Comparison of ENCODE assay signal across 24 cellular contexts in genomic region chr10:43252166-43252784, GRCh38. TPM values are rescaled to one million over a fixed set of nuclear protein-coding genes. Genes with fewer than 3 reads are reported as not detected.
DNase-seq lines count a peak whose midpoint lies in the region; ATAC-seq and TF ChIP-seq lines count a peak whose summit lies in the region.
"Had no signal": no experiment of that assay in that cellular context is flagged by ENCODE, and none has a peak within 500 bp of the region (broad histone marks: within the 10 kb centered on the region; RNA-seq: fewer than 3 reads in every experiment).

No MANE protein-coding gene starts in this region.

- no peaks in the 10 kb centered on the region for H3K27me3 ChIP-seq in spleen (replicated peaks in 1 of 7)
- H3K27me3 ChIP-seq: cardiac muscle cell, esophagus squamous epithelium, uterus had no signal

- no peaks in the 10 kb centered on the region for H3K36me3 Mint-ChIP-seq in activated CD8-positive, alpha-beta memory T cell treated with anti-CD3 and anti-CD28 coated beads, Interleukin-2, amount 10 ng/mL, durations not matched to agents 7 days and 5 days
- no peaks in the 10 kb centered on the region for H3K36me3 Mint-ChIP-seq in CD14-positive monocyte
- H3K36me3 Mint-ChIP-seq in effector memory CD8-positive, alpha-beta T cell (ENCODE audit: insufficient read depth) = peaks cover 4% of the 10 kb centered on the region
- H3K36me3 Mint-ChIP-seq: T-cell had no signal

- H3K36me3 ChIP-seq in spleen = no peaks in the 10 kb centered on the region
- H3K36me3 ChIP-seq: cardiac muscle cell, esophagus squamous epithelium, uterus had no signal

- H3K9me3 Mint-ChIP-seq in activated CD8-positive, alpha-beta memory T cell treated with anti-CD3 and anti-CD28 coated beads, Interleukin-2, amount 10 ng/mL, durations not matched to agents 7 days and 5 days (ENCODE audit: low read depth) = no peaks in the 10 kb centered on the region
- H3K9me3 Mint-ChIP-seq in CD14-positive monocyte = peaks cover 0 to 15% (median 6%) of the 10 kb centered on the region in 7 donors
- H3K9me3 Mint-ChIP-seq in effector memory CD8-positive, alpha-beta T cell = no peaks in the 10 kb centered on the region
- H3K9me3 Mint-ChIP-seq: T-cell had no signal

- no peak overlapping the region for H3K4me3 Mint-ChIP-seq in activated CD8-positive, alpha-beta memory T cell treated with anti-CD3 and anti-CD28 coated beads, Interleukin-2, amount 10 ng/mL, durations not matched to agents 7 days and 5 days
- H3K4me3 Mint-ChIP-seq in CD14-positive monocyte = no peak overlapping the region
- peak overlapping the region in 1 of 2 donors; percentile 46 for H3K4me3 Mint-ChIP-seq in effector memory CD8-positive, alpha-beta T cell
- H3K4me3 Mint-ChIP-seq: T-cell had no signal

- H3K27me3 Mint-ChIP-seq in activated CD8-positive, alpha-beta memory T cell treated with anti-CD3 and anti-CD28 coated beads, Interleukin-2, amount 10 ng/mL, durations not matched to agents 7 days and 5 days = peaks cover 3% of the 10 kb centered on the region
- peaks cover 0 to 7% (median 0%) of the 10 kb centered on the region in 3 donors for H3K27me3 Mint-ChIP-seq in CD14-positive monocyte (ENCODE audit: low read depth in 3 of 3)
- H3K27me3 Mint-ChIP-seq in effector memory CD8-positive, alpha-beta T cell = no peaks in the 10 kb centered on the region
- H3K27me3 Mint-ChIP-seq: T-cell had no signal

- DNase-seq in activated CD8-positive, alpha-beta memory T cell treated with anti-CD3 and anti-CD28 coated beads for 24 hours = peak; percentile 55
- no peak for DNase-seq in activated CD8-positive, alpha-beta memory T cell treated with anti-CD3 and anti-CD28 coated beads, Interleukin-2, amount 10 ng/mL, durations not matched to agents 7 days and 5 days
- peak; percentile 41 for DNase-seq in CD14-positive monocyte (ENCODE audit: low spot score)
- no peak for DNase-seq in effector memory CD8-positive, alpha-beta T cell
- DNase-seq in spleen = peak; percentile 67
- DNase-seq in NCI-H2029 treated with DMSO at 0.1 percent for 48 hours (lab: John Stamatoyannopoulos, UW) = no peak
- no peak for DNase-seq in cerebellum (ENCODE audit: low spot score)
- DNase-seq in NCI-H1930 (lab: John Stamatoyannopoulos, UW) = no peak
- DNase-seq: activated naive CD4-positive, alpha-beta T cell treated with Interleukin-2 at 50 U/mL for 16 hours; amygdala; DMS153; esophagus squamous epithelium; GDM1; midbrain; NCI-H2171; NCI-H748 treated with DMSO at 0.1 percent for 48 hours; SHP77 treated with DMSO at 0.1 percent for 48 hours; stimulated activated naive CD4-positive, alpha-beta T cell treated with Interleukin-2 at 50 U/mL for 16 hours had no signal

- H3K27ac ChIP-seq in spleen = peak overlapping the region in 1 of 8 donors; percentile 58
- H3K27ac ChIP-seq: cardiac muscle cell, esophagus squamous epithelium, HL-60, uterus had no signal

- TF ChIP-seq CTCF in CD14-positive monocyte (IDR thresholded peaks at IDR 0.05) (no peak), spleen (IDR thresholded peaks at IDR 0.05 in 8 of 11, conservative IDR thresholded peaks at IDR 0.05 in 3 of 11) (no peak)

- CTCF ChIA-PET in activated CD8-positive, alpha-beta memory T cell treated with anti-CD3 and anti-CD28 coated beads, Interleukin-2, amount 10 ng/mL, durations not matched to agents 7 days and 5 days (lab: Charles Lee) = interaction anchor here (4.3 kb wide), 1 partner anchor 47 kb away, joined by 33 read pairs; no protein-coding TSS in a partner anchor

- 66 to 78% (median 70%) methylated on average over 5 to 9 of the region's 9 CpGs for WGBS in spleen, 5 donors

- intact Hi-C loops in CD14-positive monocyte (cut with micrococcal nuclease) = no loop called here
- intact Hi-C loops in spleen (cut with DNase I; ENCODE audit: low total_unique reads) = no loop called here

- peaks cover 0 to under 1% (median 0%) of the 10 kb centered on the region in 8 donors for H3K9me3 ChIP-seq in spleen
- H3K9me3 ChIP-seq: esophagus squamous epithelium, uterus had no signal

- no peak overlapping the region for H3K4me3 ChIP-seq in spleen
- H3K4me3 ChIP-seq: cardiac muscle cell, esophagus squamous epithelium, uterus had no signal

- no peak for ATAC-seq in activated CD8-positive, alpha-beta memory T cell treated with anti-CD3 and anti-CD28 coated beads, Interleukin-2, amount 10 ng/mL, durations not matched to agents 7 days and 5 days
- no peak for ATAC-seq in effector memory CD8-positive, alpha-beta T cell (replicated peaks)
- ATAC-seq: left lobe of liver, T-cell had no signal

- H3K27ac Mint-ChIP-seq in activated CD8-positive, alpha-beta memory T cell treated with anti-CD3 and anti-CD28 coated beads, Interleukin-2, amount 10 ng/mL, durations not matched to agents 7 days and 5 days = no peak overlapping the region
- H3K27ac Mint-ChIP-seq in CD14-positive monocyte = peak overlapping the region in 1 of 7 donors; percentile 59
- peak overlapping the region; percentile 83 to 88 for H3K27ac Mint-ChIP-seq in effector memory CD8-positive, alpha-beta T cell
- H3K27ac Mint-ChIP-seq: T-cell had no signal

- no peak for TF ChIP-seq POLR2A in spleen (IDR thresholded peaks at IDR 0.05)

- peaks cover 7 to 58% (median 34%) of the 10 kb centered on the region in 6 donors for H3K4me1 ChIP-seq in spleen
- H3K4me1 ChIP-seq: uterus had no signal

- H3K4me1 Mint-ChIP-seq in activated CD8-positive, alpha-beta memory T cell treated with anti-CD3 and anti-CD28 coated beads, Interleukin-2, amount 10 ng/mL, durations not matched to agents 7 days and 5 days = peaks cover 9% of the 10 kb centered on the region
- H3K4me1 Mint-ChIP-seq in CD14-positive monocyte = peaks cover 11% of the 10 kb centered on the region
- H3K4me1 Mint-ChIP-seq in effector memory CD8-positive, alpha-beta T cell (ENCODE audit: low read depth in 2 of 2) = peaks cover 50 to 52% of the 10 kb centered on the region in 2 donors

RNA-seq across cellular contexts. Expression of gene RASGEF1A, which starts 14.6 kb away (rescaled TPM):
- total RNA-seq in activated CD8-positive, alpha-beta memory T cell treated with anti-CD3 and anti-CD28 coated beads, Interleukin-2, amount 10 ng/mL, durations not matched to agents 7 days and 5 days = 1 to 10 TPM; 3.2 to 4.2 TPM
- polyA plus RNA-seq in CD14-positive monocyte = 1 to 10 TPM in 1 of 2 donors, under 1 TPM in 1; 0.68 to 1.8 TPM
- total RNA-seq in spleen = 1 to 10 TPM; 2.5 to 7.1 (median 3.6) TPM
- 1 to 10 TPM; 1.9 to 3.1 (median 2.1) TPM for polyA plus RNA-seq in spleen
- total RNA-seq in cerebellum = 4.4 TPM
- total RNA-seq: M059J had no signal

Comparison
In these comparisons a context has a peak if more than half of its experiments do, and no peak if none do; other contexts are left out.
1. DNase-seq: peak in activated CD8-positive, alpha-beta memory T cell treated with anti-CD3 and anti-CD28 coated beads for 24 hours (single experiment), CD14-positive monocyte (single experiment) and spleen (single experiment); none in activated CD8-positive, alpha-beta memory T cell treated with anti-CD3 and anti-CD28 coated beads, Interleukin-2, amount 10 ng/mL, durations not matched to agents 7 days and 5 days (single experiment), effector memory CD8-positive, alpha-beta T cell (0 of 3), NCI-H2029 treated with DMSO at 0.1 percent for 48 hours (single experiment), cerebellum (single experiment) and NCI-H1930 (0 of 2).